ENCODE assay signal across 11 cellular contexts in genomic region chr1:22184454-22184853, GRCh38. TPM values are rescaled to one million over a fixed set of nuclear protein-coding genes. Genes with fewer than 3 reads are reported as not detected.
"Had no signal": no experiment of that assay in that cellular context is flagged by ENCODE, and none has a peak within 500 bp of the region (broad histone marks: within the 10 kb centered on the region; RNA-seq: fewer than 3 reads in every experiment).

No MANE protein-coding gene starts in this region.

- DNase-seq: IMR-90, Kasumi-1, MM.1S, PC-3, SK-N-SH, SW 1271 had no signal

- H3K4me2 ChIP-seq: KMS-11, SK-N-SH had no signal

- H3K9ac ChIP-seq: KMS-11, SK-N-SH had no signal

- H3K27ac ChIP-seq: KMS-11, RWPE1 had no signal

- H3K9me2 ChIP-seq: SK-N-SH had no signal

- H3K9me3 ChIP-seq: SK-N-SH had no signal

- FAIRE-seq: HepG2 had no signal

- ATAC-seq: HepG2, Panc1, PC-3 had no signal

RNA-seq across cellular contexts. Expression of gene WNT4, which starts 41.6 kb away (rescaled TPM):
- total RNA-seq: HepG2, IMR-90, OCI-LY7 had no signal
- polyA plus RNA-seq: HepG2, IMR-90 had no signal
